1 cellular context compared by ENCODE assay signal in the genomic region with DNA sequence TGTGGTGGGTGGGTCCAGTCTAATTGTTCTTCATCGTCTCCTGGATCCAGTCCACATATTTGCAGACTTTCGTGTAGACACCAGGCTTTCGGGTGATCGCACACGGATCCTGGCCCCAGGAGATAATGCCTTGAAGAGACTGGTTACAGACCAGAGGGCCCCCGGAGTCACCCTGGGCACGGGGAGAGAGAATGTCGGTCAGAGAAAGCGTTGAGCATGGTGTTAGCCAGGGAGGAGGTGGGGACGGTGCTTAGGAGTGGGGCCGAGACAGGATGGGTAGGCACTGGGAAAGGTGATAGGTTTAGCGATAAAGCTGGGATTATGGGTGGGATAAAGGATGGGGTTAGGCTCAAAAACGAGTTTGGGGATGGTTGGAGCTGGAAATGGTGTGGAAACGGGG.
TF ChIP-seq lines count a peak whose summit lies in the region.

No MANE protein-coding gene starts in this region.

TF ChIP-seq in K562, 482 proteins besides CTCF, POLR2A, EP300 and RAD21:
- TF ChIP-seq MCM3 (IDR thresholded peaks at IDR 0.05) (0 out of 2 replicates have a peak, but pooled peaks have one; percentile 36), BDP1 (IDR thresholded peaks at IDR 0.05; ENCODE audit: insufficient read depth, insufficient read length) (no peak)
